17 cellular contexts compared by ENCODE assay signal in the genomic region with DNA sequence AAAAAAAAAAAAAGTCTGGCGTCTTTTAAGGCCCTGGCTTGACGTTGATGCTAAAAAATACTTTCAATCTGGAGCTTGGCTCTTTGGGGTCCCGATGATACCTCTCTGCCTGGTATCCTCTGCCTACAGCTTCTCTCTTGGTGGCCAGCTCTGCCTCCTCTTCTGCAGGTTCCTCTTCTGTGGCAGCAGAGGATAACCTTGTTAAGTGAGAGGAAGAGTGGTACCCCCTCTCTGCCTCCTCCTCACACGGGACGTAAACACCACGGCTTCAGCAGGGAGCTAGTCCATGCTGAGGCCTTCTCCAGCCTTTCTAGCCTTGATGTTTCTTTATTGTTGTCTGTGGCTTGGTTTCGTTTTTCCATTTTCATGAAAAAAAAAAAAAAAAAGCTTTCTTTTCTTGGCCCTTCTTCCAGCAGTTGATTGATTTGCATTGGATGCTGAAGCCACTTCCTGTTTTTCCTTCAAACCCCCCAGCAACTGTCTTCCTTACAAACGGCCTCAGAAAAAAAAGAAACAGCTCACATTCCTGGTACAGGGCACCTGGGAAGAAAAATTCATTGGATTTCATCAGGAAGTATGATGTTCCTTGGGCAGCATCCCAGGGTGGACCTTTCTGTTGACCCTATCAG. TPM values are rescaled to one million over a fixed set of nuclear protein-coding genes. Genes with fewer than 3 reads are reported as not detected.
A peak's percentile ranks its signal among the peaks of the same experiment; 100 is the strongest.
DNase-seq lines count a peak whose midpoint lies in the region; ATAC-seq, FAIRE-seq and TF ChIP-seq lines count a peak whose summit lies in the region.
"Had no signal": no experiment of that assay in that cellular context is flagged by ENCODE, and none has a peak within 500 bp of the region (broad histone marks: within the 10 kb centered on the region; RNA-seq: fewer than 3 reads in every experiment).

No MANE protein-coding gene starts in this region.

- TF ChIP-seq POLR2A in GM12891 (IDR thresholded peaks at IDR 0.05; ENCODE audit: low read depth, low read length) = no peak
- no peak for TF ChIP-seq POLR2A in lower leg skin (IDR thresholded peaks at IDR 0.05)

- no peaks in the 10 kb centered on the region for H3K27me3 ChIP-seq in A673 (replicated peaks; ENCODE audit: insufficient read depth, low read depth, low read length, poor library complexity)
- H3K27me3 ChIP-seq: pancreas, sigmoid colon had no signal

- no peak for FAIRE-seq in GM12891 (lab: Jason Lieb, UNC)
- FAIRE-seq: pancreas had no signal

- TF ChIP-seq CTCF in A673 (conservative IDR thresholded peaks at IDR 0.05; ENCODE audit: low read depth, low read length) = no peak
- TF ChIP-seq CTCF in glutamatergic neuron (IDR thresholded peaks at IDR 0.05; ENCODE audit: partially characterized antibody, unreplicated experiment) = no peak
- TF ChIP-seq CTCF in lower leg skin (IDR thresholded peaks at IDR 0.05) = no peak

- no TSS peak for BruUV-seq in A673 (replicated peaks; lab: Mats Ljungman, UMichigan)

- peak overlapping the region; percentile 82 for H3K27ac ChIP-seq in A673 (ENCODE audit: low read depth, low read length, poor library complexity, severe bottlenecking)
- H3K27ac ChIP-seq: pancreas, sigmoid colon had no signal

- DNase-seq in A673 (ENCODE audit: low spot score) = peak; percentile 32
- no peak for DNase-seq in GM12891 (ENCODE audit: insufficient read length, low spot score)
- peak; percentile 5 for DNase-seq in OCI-M1 (lab: John Stamatoyannopoulos, UW)
- no peak for DNase-seq in glutamatergic neuron
- DNase-seq in lower leg skin (ENCODE audit: low spot score in 2 of 2) = no peak
- DNase-seq: caudate nucleus, DMS 273 treated with DMSO at 0.1 percent for 48 hours, left colon, mucosa of descending colon, NCI-H2107, NCI-H526 treated with DMSO at 0.1 percent for 48 hours, pancreas, sigmoid colon had no signal

- H3K4me3 Mint-ChIP-seq in glutamatergic neuron (ENCODE audit: unreplicated experiment) = peak overlapping the region; percentile 40

- CTCF ChIA-PET in A673 (lab: Charles Lee) = interaction anchor here (0.6 to 2.7 kb wide), 5 partner anchors 9 to 1709 kb away, joined by 4 to 17 read pairs (median 8); no protein-coding TSS in a partner anchor

- POLR2A ChIA-PET in A673 (lab: Charles Lee; ENCODE audit: low non-redundant PET) = no interaction called here

- H3K4me3 ChIP-seq in A673 (ENCODE audit: low read depth, low read length, poor library complexity, severe bottlenecking) (no peak overlapping the region), lower leg skin (ENCODE audit: low read depth, poor library complexity, severe bottlenecking) (no peak overlapping the region)
- H3K4me3 ChIP-seq: mucosa of descending colon, pancreas, sigmoid colon had no signal

- intact Hi-C loops in A673 (cut with micrococcal nuclease; ENCODE audit: unreplicated experiment) (loop anchor here (10.0 kb wide), 2 partner anchors 355 to 455 kb away; no protein-coding TSS in a partner anchor), lower leg skin (cut with DNase I; ENCODE audit: low total_unique reads) (no loop called here)

- WGBS in lower leg skin, 2 donors = 75 to 76% methylated on average over 8 of the region's 8 CpGs

- H3K9me3 Mint-ChIP-seq in glutamatergic neuron (ENCODE audit: unreplicated experiment) = peaks cover 6% of the 10 kb centered on the region

- peaks cover 41% of the 10 kb centered on the region for H3K4me1 Mint-ChIP-seq in glutamatergic neuron (ENCODE audit: low read depth, unreplicated experiment)

- ATAC-seq in HG02610 (IDR thresholded peaks at IDR 0.05; ENCODE audit: unreplicated experiment) (no peak), HG03095 (IDR thresholded peaks at IDR 0.05; ENCODE audit: unreplicated experiment) (no peak), HG03097 (IDR thresholded peaks at IDR 0.05; ENCODE audit: low FRiP score, unreplicated experiment) (no peak)
- ATAC-seq: HCT116, left colon, pancreas had no signal

- H3K4me1 ChIP-seq in A673 (ENCODE audit: insufficient read depth, low read length, poor library complexity, severe bottlenecking) = peaks cover 57% of the 10 kb centered on the region
- H3K4me1 ChIP-seq: pancreas had no signal

- no peaks in the 10 kb centered on the region for H3K27me3 Mint-ChIP-seq in glutamatergic neuron (ENCODE audit: unreplicated experiment)

- no peaks in the 10 kb centered on the region for H3K36me3 ChIP-seq in A673 (ENCODE audit: insufficient read depth, low read length, poor library complexity, severe bottlenecking)
- H3K36me3 ChIP-seq: pancreas, sigmoid colon had no signal

- H3K9me3 ChIP-seq in A673 (ENCODE audit: low read depth, low read length, poor library complexity, severe bottlenecking) = no peaks in the 10 kb centered on the region
- H3K9me3 ChIP-seq: mucosa of descending colon, pancreas, sigmoid colon had no signal

- no peaks in the 10 kb centered on the region for H3K36me3 Mint-ChIP-seq in glutamatergic neuron (ENCODE audit: unreplicated experiment)

- H3K27ac Mint-ChIP-seq in glutamatergic neuron (ENCODE audit: unreplicated experiment) = peak overlapping the region; percentile 92

TF ChIP-seq in GM12891, 5 proteins besides CTCF, POLR2A, EP300 and RAD21:
- TF ChIP-seq SPI1 (IDR thresholded peaks at IDR 0.05; ENCODE audit: low read depth, low read length) = peak; percentile 38
- no peak for TF ChIP-seq TAF1 (IDR thresholded peaks at IDR 0.05; ENCODE audit: low read depth, low read length)

RNA-seq across cellular contexts. Expression of gene RORA, which starts 59.7 kb away (rescaled TPM):
- 5.7 and 7.2 TPM in 2 replicates for total RNA-seq in A673 (2021)
- polyA plus RNA-seq in GM12891 (2012; ENCODE audit: low read depth, missing spikeins) = 2.2 TPM
- total RNA-seq in glutamatergic neuron (ENCODE audit: unreplicated experiment) = 19.9 TPM
- total RNA-seq in lower leg skin = 100 to 1,000 TPM; 445 to 572 (median 507) TPM

Comparison
In these comparisons a context has a peak if more than half of its experiments do, and no peak if none do; other contexts are left out.
1. DNase-seq: peak in A673 (single experiment) and OCI-M1 (single experiment); none in GM12891 (single experiment), glutamatergic neuron (single experiment) and lower leg skin (0 of 2).
2. RNA of gene RORA, which starts 59.7 kb away (total RNA-seq): 445 to 572 TPM in lower leg skin; 19.9 TPM in glutamatergic neuron (single experiment) and 5.7 to 7.2 TPM in A673; every median in the first group is over 10 times any median in the second.